1 cellular context compared by ENCODE assay signal in the genomic region with DNA sequence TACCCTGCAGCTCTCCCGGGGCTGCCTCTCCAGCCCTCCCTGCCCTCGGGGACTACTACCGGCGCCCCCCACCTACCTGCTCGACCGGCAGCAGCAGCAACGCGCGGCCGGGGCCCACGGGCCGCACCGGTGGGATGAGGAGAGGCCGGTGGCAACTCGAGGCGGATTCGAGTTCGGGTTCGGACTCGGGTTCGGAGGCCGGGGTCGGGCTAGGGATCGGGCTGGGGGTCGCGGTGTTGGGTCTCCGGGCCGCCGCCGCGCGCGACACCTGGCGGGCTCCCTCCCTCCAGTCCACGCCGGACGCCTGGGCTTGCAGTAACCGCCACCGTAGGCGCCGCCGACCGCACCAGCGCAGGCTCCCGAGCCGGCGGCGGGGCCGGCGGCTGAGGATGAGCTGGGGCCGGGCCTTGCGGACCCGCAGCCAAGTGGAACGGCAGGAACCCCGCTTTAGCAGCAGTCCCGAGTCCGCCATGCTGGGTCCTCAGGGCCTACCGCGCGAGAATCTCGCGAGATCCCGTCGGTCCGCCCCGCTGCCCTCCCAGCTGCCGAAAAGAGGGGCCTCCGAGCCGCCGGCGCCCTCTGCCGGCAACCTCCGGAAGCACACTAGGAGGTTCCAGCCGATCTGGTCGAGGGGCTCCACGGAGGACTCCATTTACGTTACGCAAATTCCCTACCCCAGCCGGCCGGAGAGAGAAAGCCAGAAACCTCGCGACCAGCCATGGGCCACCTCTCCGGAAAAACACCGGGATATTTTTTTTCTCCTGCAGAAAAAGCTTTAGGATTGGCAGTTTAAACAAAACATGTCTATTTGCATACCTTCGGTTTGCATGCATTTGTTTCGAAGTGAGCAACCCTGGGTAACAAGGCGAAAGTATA.
TF ChIP-seq lines count a peak whose summit lies in the region.

Gene NOL9, minus strand, starts transcription at position 483 of the 876 bp plus-strand sequence. Its CDS starts 11 bp downstream, at position 472.

TF ChIP-seq in HepG2, 621 proteins besides CTCF, POLR2A, EP300 and RAD21 (continued from another document and continues in another):
- TF ChIP-seq, protein P1, sequence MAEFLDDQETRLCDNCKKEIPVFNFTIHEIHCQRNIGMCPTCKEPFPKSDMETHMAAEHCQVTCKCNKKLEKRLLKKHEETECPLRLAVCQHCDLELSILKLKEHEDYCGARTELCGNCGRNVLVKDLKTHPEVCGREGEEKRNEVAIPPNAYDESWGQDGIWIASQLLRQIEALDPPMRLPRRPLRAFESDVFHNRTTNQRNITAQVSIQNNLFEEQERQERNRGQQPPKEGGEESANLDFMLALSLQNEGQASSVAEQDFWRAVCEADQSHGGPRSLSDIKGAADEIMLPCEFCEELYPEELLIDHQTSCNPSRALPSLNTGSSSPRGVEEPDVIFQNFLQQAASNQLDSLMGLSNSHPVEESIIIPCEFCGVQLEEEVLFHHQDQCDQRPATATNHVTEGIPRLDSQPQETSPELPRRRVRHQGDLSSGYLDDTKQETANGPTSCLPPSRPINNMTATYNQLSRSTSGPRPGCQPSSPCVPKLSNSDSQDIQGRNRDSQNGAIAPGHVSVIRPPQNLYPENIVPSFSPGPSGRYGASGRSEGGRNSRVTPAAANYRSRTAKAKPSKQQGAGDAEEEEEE (CRISPR knock-in tag; IDR thresholded peaks at IDR 0.05; ENCODE audit: borderline replicate concordance), result no peak
- TF ChIP-seq BCL3 (CRISPR knock-in tag; IDR thresholded peaks at IDR 0.05) (peak; percentile 91), ZBTB20 (CRISPR knock-in tag; IDR thresholded peaks at IDR 0.05; ENCODE audit: borderline replicate concordance, low read depth) (0 out of 2 replicates have a peak, but pooled peaks have one; percentile 65), KLF12 (CRISPR knock-in tag; IDR thresholded peaks at IDR 0.05; ENCODE audit: borderline replicate concordance) (peak; percentile 92; the same call in 1 of the 2 replicates), NFE2L2 (IDR thresholded peaks at IDR 0.05; ENCODE audit: low read length) (no peak), CREB1 (IDR thresholded peaks at IDR 0.05) (no peak), CREB1 (CRISPR knock-in tag; IDR thresholded peaks at IDR 0.05) (peak; percentile 65; the same call in 1 of the 2 replicates), ZNF24 (IDR thresholded peaks at IDR 0.05) (no peak), GATA4 (IDR thresholded peaks at IDR 0.05; ENCODE audit: borderline replicate concordance, low read depth) (no peak), NFRKB (IDR thresholded peaks at IDR 0.05) (no peak), SIN3B (IDR thresholded peaks at IDR 0.05; ENCODE audit: low read length) (peak; percentile 90), KDM1A (CRISPR knock-in tag; IDR thresholded peaks at IDR 0.05) (no peak), ZXDC (CRISPR knock-in tag; IDR thresholded peaks at IDR 0.05) (peak; percentile 53; the same call in 1 of the 2 replicates), ZSCAN30 (CRISPR knock-in tag; IDR thresholded peaks at IDR 0.05) (0 out of 2 replicates have a peak, but pooled peaks have one; percentile 57), FLYWCH1 (CRISPR knock-in tag; IDR thresholded peaks at IDR 0.05) (0 out of 2 replicates have a peak, but pooled peaks have one; percentile 62), JUN (CRISPR knock-in tag; IDR thresholded peaks at IDR 0.05) (0 out of 2 replicates have a peak, but pooled peaks have one; percentile 21), FIP1L1 (IDR thresholded peaks at IDR 0.05; ENCODE audit: borderline replicate concordance, insufficient read depth, low read depth, low read length) (no peak), HNRNPUL1 (IDR thresholded peaks at IDR 0.05; ENCODE audit: low read depth, low read length) (no peak), PLRG1 (conservative IDR thresholded peaks at IDR 0.05) (no peak), NR3C1 (CRISPR knock-in tag; IDR thresholded peaks at IDR 0.05) (no peak), PCBP1 (IDR thresholded peaks at IDR 0.05; ENCODE audit: borderline replicate concordance, low read depth, low read length) (no peak), JDP2 (CRISPR knock-in tag; IDR thresholded peaks at IDR 0.05; ENCODE audit: borderline replicate concordance) (no peak), CENPT (CRISPR knock-in tag; IDR thresholded peaks at IDR 0.05; ENCODE audit: low read depth) (no peak), SATB2 (CRISPR knock-in tag; IDR thresholded peaks at IDR 0.05) (0 out of 2 replicates have a peak, but pooled peaks have one; percentile 30), STAG1 (CRISPR knock-in tag; IDR thresholded peaks at IDR 0.05) (peak; percentile 67), USF2 (IDR thresholded peaks at IDR 0.05; ENCODE audit: low read depth, low read length) (no peak), USF2 (CRISPR knock-in tag; IDR thresholded peaks at IDR 0.05; ENCODE audit: borderline replicate concordance) (no peak), ZNF160 (CRISPR knock-in tag; IDR thresholded peaks at IDR 0.05) (0 out of 2 replicates have a peak, but pooled peaks have one; percentile 60), ZNF547 (CRISPR knock-in tag; IDR thresholded peaks at IDR 0.05) (peak; percentile 83), ZNF747 (CRISPR knock-in tag; IDR thresholded peaks at IDR 0.05; ENCODE audit: borderline replicate concordance) (no peak), ZNF644 (CRISPR knock-in tag; IDR thresholded peaks at IDR 0.05; ENCODE audit: low read depth) (no peak), PHF21A (CRISPR knock-in tag; IDR thresholded peaks at IDR 0.05) (peak; percentile 71), E2F1 (CRISPR knock-in tag; IDR thresholded peaks at IDR 0.05) (peak; percentile 74; the same call in 1 of the 2 replicates), RERE (CRISPR knock-in tag; IDR thresholded peaks at IDR 0.05; ENCODE audit: low read depth) (0 out of 2 replicates have a peak, but pooled peaks have one; percentile 13), ZBTB46 (CRISPR knock-in tag; IDR thresholded peaks at IDR 0.05; ENCODE audit: borderline replicate concordance) (0 out of 2 replicates have a peak, but pooled peaks have one; percentile 40)
- TF ChIP-seq, protein P2, sequence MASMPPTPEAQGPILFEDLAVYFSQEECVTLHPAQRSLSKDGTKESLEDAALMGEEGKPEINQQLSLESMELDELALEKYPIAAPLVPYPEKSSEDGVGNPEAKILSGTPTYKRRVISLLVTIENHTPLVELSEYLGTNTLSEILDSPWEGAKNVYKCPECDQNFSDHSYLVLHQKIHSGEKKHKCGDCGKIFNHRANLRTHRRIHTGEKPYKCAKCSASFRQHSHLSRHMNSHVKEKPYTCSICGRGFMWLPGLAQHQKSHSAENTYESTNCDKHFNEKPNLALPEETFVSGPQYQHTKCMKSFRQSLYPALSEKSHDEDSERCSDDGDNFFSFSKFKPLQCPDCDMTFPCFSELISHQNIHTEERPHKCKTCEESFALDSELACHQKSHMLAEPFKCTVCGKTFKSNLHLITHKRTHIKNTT (CRISPR knock-in tag; IDR thresholded peaks at IDR 0.05), result no peak
- TF ChIP-seq, protein P3, sequence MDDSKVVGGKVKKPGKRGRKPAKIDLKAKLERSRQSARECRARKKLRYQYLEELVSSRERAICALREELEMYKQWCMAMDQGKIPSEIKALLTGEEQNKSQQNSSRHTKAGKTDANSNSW (CRISPR knock-in tag; IDR thresholded peaks at IDR 0.05; ENCODE audit: borderline replicate concordance), result 0 out of 2 replicates have a peak, but pooled peaks have one; percentile 31
